ENCODE assay signal across 8 cellular contexts in the genomic region with DNA sequence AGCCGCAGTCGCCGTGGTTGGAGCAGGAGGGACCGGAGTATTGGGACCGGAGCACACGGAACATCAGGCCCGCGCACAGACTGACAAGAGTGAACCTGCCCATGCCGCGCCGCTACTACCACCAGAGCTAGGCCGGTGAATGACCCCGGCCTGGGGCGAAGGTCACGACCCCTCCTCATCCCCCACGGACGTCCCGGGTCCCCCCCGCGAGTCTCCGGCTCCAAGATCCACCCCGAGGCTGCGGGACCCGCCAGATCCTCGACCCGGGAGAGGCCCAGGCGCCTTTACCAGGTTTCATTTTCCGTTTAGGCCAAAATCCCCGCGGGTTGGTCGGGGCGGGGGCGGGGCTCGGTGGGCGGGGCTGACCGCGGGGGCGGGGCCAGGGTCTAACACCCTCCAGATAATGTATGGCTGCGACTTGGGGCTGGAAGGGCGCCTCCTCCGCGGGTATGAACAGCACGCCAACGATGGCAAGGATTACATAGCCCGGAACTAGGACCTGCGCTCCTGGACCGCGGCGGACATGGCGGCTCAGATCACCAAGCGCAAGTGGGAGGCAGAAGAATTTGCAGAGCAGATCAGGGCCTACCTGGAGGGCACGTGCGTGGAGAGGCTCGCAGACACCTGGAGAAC. TPM values are rescaled to one million over a fixed set of nuclear protein-coding genes. Genes with fewer than 3 reads are reported as not detected.
DNase-seq lines count a peak whose midpoint lies in the region; ATAC-seq lines count a peak whose summit lies in the region.

No MANE protein-coding gene starts in this region.

- H3K9me3 ChIP-seq in naive thymus-derived CD4-positive, alpha-beta T cell (ENCODE audit: control insufficient read depth in 2 of 3, low read length in 3 of 3): no peaks in the 10 kb centered on the region

- peak overlapping the region; percentile 68 for H3K4me3 ChIP-seq in naive thymus-derived CD4-positive, alpha-beta T cell (ENCODE audit: low read length)

- H3K4me1 ChIP-seq in naive thymus-derived CD4-positive, alpha-beta T cell (ENCODE audit: control insufficient read depth in 2 of 2, insufficient read depth in 2 of 2, low read length in 2 of 2): peaks cover 4 to 15% of the 10 kb centered on the region in 2 donors

- POLR2A ChIA-PET in naive thymus-derived CD4-positive, alpha-beta T cell (lab: Charles Lee): interaction anchor here (0.6 to 6.3 kb wide), 9 partner anchors 12 to 62 kb away, joined by 3 to 35 read pairs (median 4); partner anchors contain the start of gene HLA-A

- H3K36me3 ChIP-seq in naive thymus-derived CD4-positive, alpha-beta T cell (ENCODE audit: control insufficient read depth in 2 of 3, insufficient read depth in 3 of 3, low read length in 3 of 3): no peaks in the 10 kb centered on the region

- peak; percentile 58 for ATAC-seq in GM21825 (IDR thresholded peaks at IDR 0.05; ENCODE audit: unreplicated experiment)
- peak; percentile 96 for ATAC-seq in naive thymus-derived CD4-positive, alpha-beta T cell
- ATAC-seq in stimulated activated naive CD8-positive, alpha-beta T cell treated with anti-CD3 and anti-CD28 coated beads, Interleukin-15, amount 100 ng/mL, for 72 hours: peak; percentile 90

- peak overlapping the region; percentile 93 for H3K27ac ChIP-seq in epithelial cell of prostate
- H3K27ac ChIP-seq in naive thymus-derived CD4-positive, alpha-beta T cell (ENCODE audit: low read depth, low read length): peak overlapping the region; percentile 95

- peaks cover 0 to under 1% (median 0%) of the 10 kb centered on the region in 5 donors for H3K27me3 Mint-ChIP-seq in naive thymus-derived CD4-positive, alpha-beta T cell
- H3K27me3 Mint-ChIP-seq in stimulated activated naive CD8-positive, alpha-beta T cell treated with anti-CD3 and anti-CD28 coated beads, Interleukin-15, amount 100 ng/mL, for 72 hours: no peaks in the 10 kb centered on the region

- H3K9me3 Mint-ChIP-seq in naive thymus-derived CD4-positive, alpha-beta T cell: peaks cover 0 to 2% (median 0%) of the 10 kb centered on the region in 11 donors
- H3K9me3 Mint-ChIP-seq in stimulated activated naive CD8-positive, alpha-beta T cell treated with anti-CD3 and anti-CD28 coated beads, Interleukin-15, amount 100 ng/mL, for 72 hours: no peaks in the 10 kb centered on the region

- H3K27ac Mint-ChIP-seq in naive thymus-derived CD4-positive, alpha-beta T cell: peak overlapping the region in 8 of 9 donors; percentile 90 to 99 (median 97)
- H3K27ac Mint-ChIP-seq in stimulated activated naive CD8-positive, alpha-beta T cell treated with anti-CD3 and anti-CD28 coated beads, Interleukin-15, amount 100 ng/mL, for 72 hours: peak overlapping the region; percentile 97 to 98

- DNase-seq in CD1c-positive myeloid dendritic cell (ENCODE audit: extremely low spot score) (peak; percentile 89), NCI-H2196 (lab: John Stamatoyannopoulos, UW; ENCODE audit: unreplicated experiment) (peak; percentile 35), epithelial cell of prostate (ENCODE audit: low read depth, low spot score) (no peak), NCI-H226 (no peak)
- peak; percentile 92 for DNase-seq in activated CD8-positive, alpha-beta memory T cell treated with anti-CD3 and anti-CD28 coated beads, Interleukin-2, amount 50 U/mL, for 48 hours
- DNase-seq in naive thymus-derived CD4-positive, alpha-beta T cell: peak in 8 of 9 donors; percentile 40 to 90 (median 78)
- DNase-seq in stimulated activated naive CD8-positive, alpha-beta T cell treated with anti-CD3 and anti-CD28 coated beads, Interleukin-15, amount 100 ng/mL, for 72 hours: peak; percentile 79 to 87

- peaks cover 0 to 17% (median 0%) of the 10 kb centered on the region in 5 donors for H3K36me3 Mint-ChIP-seq in naive thymus-derived CD4-positive, alpha-beta T cell

- no peaks in the 10 kb centered on the region for H3K27me3 ChIP-seq in naive thymus-derived CD4-positive, alpha-beta T cell (ENCODE audit: control insufficient read depth in 2 of 2, insufficient read depth in 2 of 2, low read length in 2 of 2)

- intact Hi-C loops in naive thymus-derived CD4-positive, alpha-beta T cell (cut with micrococcal nuclease): loop anchor here (1.0 to 5.0 kb wide), 8 partner anchors 15 to 175 kb away; partner anchors contain the start of genes HLA-A (in 2 of the 2) and PPP1R11 (in 2 of the 2)

- CTCF ChIA-PET in naive thymus-derived CD4-positive, alpha-beta T cell (lab: Charles Lee): interaction anchor here (0.5 to 1.5 kb wide), 2 partner anchors 24 to 40 kb away, joined by 3 to 7 read pairs; no protein-coding TSS in a partner anchor

- H3K4me3 Mint-ChIP-seq in naive thymus-derived CD4-positive, alpha-beta T cell: peak overlapping the region in 9 of 10 donors; percentile 83 to 97 (median 94)
- H3K4me3 Mint-ChIP-seq in stimulated activated naive CD8-positive, alpha-beta T cell treated with anti-CD3 and anti-CD28 coated beads, Interleukin-15, amount 100 ng/mL, for 72 hours: peak overlapping the region; percentile 94 to 97

- H3K4me1 Mint-ChIP-seq in naive thymus-derived CD4-positive, alpha-beta T cell: peaks cover 4 to 51% (median 15%) of the 10 kb centered on the region in 7 donors
- H3K4me1 Mint-ChIP-seq in stimulated activated naive CD8-positive, alpha-beta T cell treated with anti-CD3 and anti-CD28 coated beads, Interleukin-15, amount 100 ng/mL, for 72 hours: peaks cover 65% of the 10 kb centered on the region

RNA-seq across cellular contexts. Expression of gene HLA-A, which starts 15.4 kb away (rescaled TPM):
- total RNA-seq in naive thymus-derived CD4-positive, alpha-beta T cell: 1,000 to 10,000 TPM; 1,540 to 2,258 (median 1,836) TPM
- 1,000 to 10,000 TPM; 2,350 to 3,318 TPM for polyA plus RNA-seq in naive thymus-derived CD4-positive, alpha-beta T cell

Comparison
In these comparisons a context has a peak if more than half of its experiments do, and no peak if none do; other contexts are left out.
1. DNase-seq: peak in CD1c-positive myeloid dendritic cell (single experiment), NCI-H2196 (single experiment), activated CD8-positive, alpha-beta memory T cell treated with anti-CD3 and anti-CD28 coated beads, Interleukin-2, amount 50 U/mL, for 48 hours (single experiment), naive thymus-derived CD4-positive, alpha-beta T cell (8 of 9) and stimulated activated naive CD8-positive, alpha-beta T cell treated with anti-CD3 and anti-CD28 coated beads, Interleukin-15, amount 100 ng/mL, for 72 hours (2 of 2); none in epithelial cell of prostate (single experiment) and NCI-H226 (single experiment).
2. Peak in every context shown above with its lines, with median percentiles within 50 percentile points of each other: ATAC-seq.